In the genomic region with DNA sequence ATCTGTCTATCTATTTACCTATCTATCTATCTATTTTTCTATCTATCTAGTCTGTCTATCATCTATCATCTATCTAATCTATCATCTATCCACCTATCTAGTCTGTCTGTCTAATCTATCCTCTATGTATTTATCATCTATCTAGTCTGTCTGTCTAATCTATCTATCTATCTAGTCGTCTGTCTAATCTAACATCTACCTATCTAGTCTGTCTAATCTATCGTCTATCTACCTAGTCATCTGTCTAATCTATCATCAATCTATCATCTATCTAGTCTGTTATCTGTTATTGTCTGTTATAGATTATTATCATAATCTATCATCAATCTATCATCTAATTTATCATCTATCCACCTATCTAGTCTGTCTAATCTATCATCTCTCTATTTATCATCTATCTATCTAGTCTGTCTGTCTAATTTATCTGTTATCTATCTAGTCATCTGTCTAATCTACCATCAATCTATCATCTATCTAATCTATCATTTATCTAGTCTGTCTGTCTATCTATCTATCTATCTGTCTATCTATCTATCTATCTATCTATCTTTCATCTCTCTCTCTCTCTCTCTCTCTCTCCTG, we compare ENCODE assay signal across 33 cellular contexts.
DNase-seq lines count a peak whose midpoint lies in the region; ATAC-seq, FAIRE-seq and TF ChIP-seq lines count a peak whose summit lies in the region.
"Had no signal": no experiment of that assay in that cellular context is flagged by ENCODE, and none has a peak within 500 bp of the region (broad histone marks: within the 10 kb centered on the region; RNA-seq: fewer than 3 reads in every experiment).

No MANE protein-coding gene starts in this region.

- CTCF ChIA-PET in HEK293 (lab: Yijun Ruan, JAX): interaction anchor here (0.6 to 2.6 kb wide), 2 partner anchors 12 to 340 kb away, joined by 4 to 12 read pairs; no protein-coding TSS in a partner anchor
- CTCF ChIA-PET in K562 (lab: Yijun Ruan, JAX; ENCODE audit: low intra/inter-chr PET ratio): no interaction called here
- CTCF ChIA-PET in endothelial cell of umbilical vein (lab: Charles Lee): no interaction called here

- no peaks in the 10 kb centered on the region for H3K79me2 ChIP-seq in K562 (ENCODE audit: control insufficient read depth, insufficient read depth, low read length)
- H3K79me2 ChIP-seq in endothelial cell of umbilical vein (ENCODE audit: control insufficient read depth, insufficient read depth, low read length): no peaks in the 10 kb centered on the region

- H3K27ac ChIP-seq in HEK293 (ENCODE audit: extremely low read depth, low read depth, low read length) (no peak overlapping the region), K562 (ENCODE audit: extremely low read depth, low read depth, low read length) (no peak overlapping the region), endothelial cell of umbilical vein (ENCODE audit: insufficient read depth, low read depth, low read length) (no peak overlapping the region), esophagus muscularis mucosa (replicated peaks in 1 of 4) (no peak overlapping the region)
- H3K27ac ChIP-seq: 22Rv1; A549; BLaER1; BLaER1 treated with 17β-estradiol and CSF1 and Interleukin-3, amounts not matched to agents 10 nM and 100 nM; C4-2B had no signal

- POLR2A ChIA-PET in HEK293 (lab: Yijun Ruan, JAX) (no interaction called here), K562 (lab: Yijun Ruan, JAX) (no interaction called here), endothelial cell of umbilical vein (lab: Charles Lee) (no interaction called here)

- FAIRE-seq in K562 (lab: Jason Lieb, UNC) (no peak), endothelial cell of umbilical vein (lab: Jason Lieb, UNC) (no peak)
- FAIRE-seq: A204.1, A549, D721Med had no signal

- BruUV-seq in K562 (replicated peaks; lab: Mats Ljungman, UMichigan) (no TSS peak), endothelial cell of umbilical vein (replicated peaks; lab: Mats Ljungman, UMichigan) (no TSS peak)

- TF ChIP-seq EP300 in K562 (IDR thresholded peaks at IDR 0.05; ENCODE audit: low read length) (no peak), esophagus muscularis mucosa (IDR thresholded peaks at IDR 0.05) (no peak)

- H3K4me3 ChIP-seq in HEK293 (ENCODE audit: low read depth, low read length) (no peak overlapping the region), K562 (no peak overlapping the region), endothelial cell of umbilical vein (replicated peaks in 1 of 3; ENCODE audit: insufficient read depth in 1 of 3, low read depth in 1 of 3, low read length in 3 of 3) (no peak overlapping the region), esophagus muscularis mucosa (no peak overlapping the region)
- H3K4me3 ChIP-seq: A549; BLaER1; BLaER1 treated with 17β-estradiol and CSF1 and Interleukin-3, amounts not matched to agents 10 nM and 100 nM had no signal

- WGBS in K562 (ENCODE audit: insufficient coverage, low coverage, missing lambda C conversion rate): 0% methylated on average over 2 of the region's 2 CpGs
- WGBS in esophagus muscularis mucosa: 88% methylated on average over 2 of the region's 2 CpGs

- no peak for DNase-seq in K562 (ENCODE audit: extremely low read depth in 1 of 4, low spot score in 3 of 4)
- DNase-seq in endothelial cell of umbilical vein (ENCODE audit: low read depth, low spot score): no peak
- DNase-seq in esophagus muscularis mucosa (ENCODE audit: extremely low spot score): no peak
- DNase-seq in cerebellar nuclear complex (lab: John Stamatoyannopoulos, UW): no peak
- DNase-seq: 8988T; ACHN; AML-193; BE2C; C1 segment of cervical spinal cord; Caco-2; Calu3; CD4-positive, alpha-beta memory T cell; CD4-positive, alpha-beta T cell; CD4-positive, CD25-positive, alpha-beta regulatory T cell; CD8-positive, alpha-beta memory T cell; COR-L47; DMS 273 treated with DMSO at 0.1 percent for 48 hours; DMS153; DMS53; DMS79; DMS79 treated with DMSO at 0.1 percent for 48 hours; DND-41; EL had no signal

- H3K9me1 ChIP-seq in K562 (ENCODE audit: control insufficient read depth, insufficient read depth, low read length): no peaks in the 10 kb centered on the region
- H3K9me1 ChIP-seq in endothelial cell of umbilical vein (replicated peaks; ENCODE audit: control insufficient read depth, extremely low read depth, insufficient read depth, low read length): no peaks in the 10 kb centered on the region

- H3K9ac ChIP-seq in K562 (ENCODE audit: insufficient read depth in 1 of 2, low read depth in 2 of 2, low read length in 2 of 2) (no peak overlapping the region), endothelial cell of umbilical vein (replicated peaks; ENCODE audit: extremely low read depth, insufficient read depth, low read length) (no peak overlapping the region)
- H3K9ac ChIP-seq: BLaER1; BLaER1 treated with 17β-estradiol and CSF1 and Interleukin-3, amounts not matched to agents 10 nM and 100 nM had no signal

- H4K20me1 ChIP-seq in K562 (replicated peaks; ENCODE audit: control insufficient read depth, insufficient read depth, low read length) (peaks cover 3% of the 10 kb centered on the region; the same call in 1 of the 2 replicates), endothelial cell of umbilical vein (replicated peaks; ENCODE audit: control insufficient read depth, extremely low read depth, insufficient read depth, low read length) (no peaks in the 10 kb centered on the region)
- H4K20me1 ChIP-seq: BLaER1; BLaER1 treated with 17β-estradiol and CSF1 and Interleukin-3, amounts not matched to agents 10 nM and 100 nM had no signal

- H3K27me3 ChIP-seq in K562 (ENCODE audit: control insufficient read depth in 2 of 2, insufficient read depth in 2 of 2, low read length in 2 of 2) (peaks cover 2 to 22% of the 10 kb centered on the region in 2 experiments; a peak in 4 of 5 replicates), endothelial cell of umbilical vein (ENCODE audit: control insufficient read depth in 2 of 2, insufficient read depth in 2 of 2, low read length in 2 of 2) (peaks cover 2 to 14% of the 10 kb centered on the region in 2 experiments), esophagus muscularis mucosa (peaks cover 0 to 11% (median 0%) of the 10 kb centered on the region in 4 donors)
- H3K27me3 ChIP-seq: BE2C; BLaER1; BLaER1 treated with 17β-estradiol and CSF1 and Interleukin-3, amounts not matched to agents 10 nM and 100 nM had no signal

- no peak for TF ChIP-seq POLR2A in K562 (conservative IDR thresholded peaks at IDR 0.05)
- no peak for TF ChIP-seq POLR2A in endothelial cell of umbilical vein (IDR thresholded peaks at IDR 0.05; ENCODE audit: low read depth, low read length)
- no peak for TF ChIP-seq POLR2A in esophagus muscularis mucosa (IDR thresholded peaks at IDR 0.05; ENCODE audit: low read depth)

- no peak for TF ChIP-seq CTCF in HEK293 (tag by site-specific recombination; IDR thresholded peaks at IDR 0.05)
- TF ChIP-seq CTCF in K562 (IDR thresholded peaks at IDR 0.05 in 2 of 3, conservative IDR thresholded peaks at IDR 0.05 in 1 of 3; ENCODE audit: insufficient read depth in 2 of 3, low read depth in 1 of 3, low read length in 3 of 3): no peak
- TF ChIP-seq CTCF in endothelial cell of umbilical vein (IDR thresholded peaks at IDR 0.05; ENCODE audit: extremely low read depth in 1 of 2, insufficient read depth in 1 of 2, low read depth in 1 of 2, low read length in 2 of 2): no peak
- TF ChIP-seq CTCF in esophagus muscularis mucosa (IDR thresholded peaks at IDR 0.05): no peak

- ATAC-seq in K562 (no peak), HG02852 (IDR thresholded peaks at IDR 0.05; ENCODE audit: unreplicated experiment) (no peak)
- ATAC-seq: A549; CD8-positive, alpha-beta T cell had no signal

- H3K9me3 ChIP-seq in HEK293 (ENCODE audit: control insufficient read depth, insufficient read depth, low read depth, low read length) (no peaks in the 10 kb centered on the region), K562 (replicated peaks; ENCODE audit: control insufficient read depth, insufficient read depth, low read depth, low read length) (no peaks in the 10 kb centered on the region), endothelial cell of umbilical vein (replicated peaks; ENCODE audit: control insufficient read depth, insufficient read depth, low read length) (no peaks in the 10 kb centered on the region), esophagus muscularis mucosa (peaks cover 0 to 6% (median 0%) of the 10 kb centered on the region in 4 donors)
- H3K9me3 ChIP-seq: BE2C, BLaER1, Caco-2 had no signal

- H2AFZ ChIP-seq in K562 (ENCODE audit: low read depth, low read length) (no peak overlapping the region), endothelial cell of umbilical vein (ENCODE audit: low read depth, low read length) (no peak overlapping the region)

- dilution Hi-C loops in endothelial cell of umbilical vein (cut with MboI; ENCODE audit: extremely low pct_ligation_motif_present, low sequenced_read_pairs): no loop called here

- H3K36me3 ChIP-seq in HEK293 (ENCODE audit: control insufficient read depth in 2 of 2, insufficient read depth in 1 of 2, low read length in 2 of 2) (no peaks in the 10 kb centered on the region), K562 (ENCODE audit: control insufficient read depth, insufficient read depth, low read length) (no peaks in the 10 kb centered on the region), endothelial cell of umbilical vein (ENCODE audit: control insufficient read depth in 2 of 2, extremely low read depth in 1 of 2, insufficient read depth in 2 of 2, low read length in 2 of 2) (no peaks in the 10 kb centered on the region), esophagus muscularis mucosa (no peaks in the 10 kb centered on the region)
- H3K36me3 ChIP-seq: BE2C; BLaER1; BLaER1 treated with 17β-estradiol and CSF1 and Interleukin-3, amounts not matched to agents 10 nM and 100 nM had no signal

- H3K4me2 ChIP-seq in K562 (ENCODE audit: insufficient read depth, low read length) (no peak overlapping the region), endothelial cell of umbilical vein (ENCODE audit: insufficient read depth, low read length) (no peak overlapping the region)
- H3K4me2 ChIP-seq: A549; BLaER1; BLaER1 treated with 17β-estradiol and CSF1 and Interleukin-3, amounts not matched to agents 10 nM and 100 nM had no signal

- TF ChIP-seq RAD21 in K562 (CRISPR knock-in tag; conservative IDR thresholded peaks at IDR 0.05 in 1 of 2, IDR thresholded peaks at IDR 0.05 in 1 of 2): no peak

- in situ Hi-C loops in K562 (cut with MboI): no loop called here

- H3K4me1 ChIP-seq in HEK293 (ENCODE audit: control insufficient read depth, insufficient read depth, low read length): no peaks in the 10 kb centered on the region
- H3K4me1 ChIP-seq in K562 (replicated peaks in 1 of 2; ENCODE audit: control insufficient read depth in 2 of 2, insufficient read depth in 2 of 2, low read length in 2 of 2): no peaks in the 10 kb centered on the region
- no peaks in the 10 kb centered on the region for H3K4me1 ChIP-seq in endothelial cell of umbilical vein (ENCODE audit: control insufficient read depth, extremely low read depth, insufficient read depth, low read length)
- no peaks in the 10 kb centered on the region for H3K4me1 ChIP-seq in esophagus muscularis mucosa
- H3K4me1 ChIP-seq: A549, Caco-2 had no signal

- intact Hi-C loops in K562 (cut with micrococcal nuclease): no loop called here
- intact Hi-C loops in endothelial cell of umbilical vein (cut with micrococcal nuclease): no loop called here
- intact Hi-C loops in esophagus muscularis mucosa (cut with DNase I): no loop called here

TF ChIP-seq in K562, 482 proteins besides CTCF, POLR2A, EP300 and RAD21 (continues in another document):
- no peak for TF ChIP-seq TEAD2 (tag; IDR thresholded peaks at IDR 0.05)

TF ChIP-seq in endothelial cell of umbilical vein, 7 proteins besides CTCF, POLR2A, EP300 and RAD21 (continues in another document):
- no peak for TF ChIP-seq MYC (IDR thresholded peaks at IDR 0.05; ENCODE audit: low read depth, low read length)

Comparison
In these comparisons a context has a peak if more than half of its experiments do, and no peak if none do; other contexts are left out.
1. Of the 44 proteins assayed by ChIP-seq in both K562 and HEK293: peak only in K562: none; only in HEK293: ZBTB17; in both: none; in neither: 43.